ENCODE assay signal across 13 cellular contexts in the genomic region with DNA sequence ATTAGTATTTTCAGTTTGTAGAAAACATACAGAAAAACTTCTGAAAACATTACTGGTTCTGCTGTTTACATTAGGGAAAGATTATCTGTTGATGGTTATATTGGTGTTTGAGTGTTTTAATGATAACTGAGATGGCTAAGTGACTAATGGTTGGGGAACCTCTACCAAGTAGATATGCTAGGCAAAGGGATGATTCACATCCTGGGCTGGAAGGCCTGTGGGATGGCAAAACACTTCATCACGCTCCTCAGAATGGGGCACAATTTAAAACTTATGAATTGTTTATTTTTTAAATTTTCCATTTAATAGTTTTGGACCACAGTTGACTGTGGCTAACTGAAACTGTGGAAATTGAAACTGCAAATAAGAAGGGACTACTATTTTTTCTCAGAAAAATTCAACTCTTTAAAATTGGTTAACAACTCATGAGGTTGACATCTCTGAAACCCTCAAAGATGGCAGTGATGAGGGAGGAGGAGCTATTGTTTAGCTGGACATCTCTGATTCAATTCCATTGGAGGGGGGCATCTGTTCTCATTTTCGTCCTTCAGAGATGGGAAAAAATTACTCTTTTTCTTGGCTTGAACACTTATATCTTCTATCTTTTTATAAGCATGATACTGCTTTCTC. TPM values are rescaled to one million over a fixed set of nuclear protein-coding genes. Genes with fewer than 3 reads are reported as not detected.
DNase-seq lines count a peak whose midpoint lies in the region; ATAC-seq and TF ChIP-seq lines count a peak whose summit lies in the region.
"Had no signal": no experiment of that assay in that cellular context is flagged by ENCODE, and none has a peak within 500 bp of the region (broad histone marks: within the 10 kb centered on the region; RNA-seq: fewer than 3 reads in every experiment).

No MANE protein-coding gene starts in this region.

- peak overlapping the region; percentile 59 for H3K27ac Mint-ChIP-seq in activated CD4-positive, alpha-beta memory T cell treated with anti-CD3 and anti-CD28 coated beads for 36 hours
- peak overlapping the region in 2 of 9 donors; percentile 24 to 56 for H3K27ac Mint-ChIP-seq in naive thymus-derived CD4-positive, alpha-beta T cell

- no peaks in the 10 kb centered on the region for H3K4me1 ChIP-seq in A673 (ENCODE audit: insufficient read depth, low read length, poor library complexity, severe bottlenecking)
- H3K4me1 ChIP-seq in naive thymus-derived CD4-positive, alpha-beta T cell (ENCODE audit: control insufficient read depth in 2 of 2, insufficient read depth in 2 of 2, low read length in 2 of 2), result peaks cover 2 to 8% of the 10 kb centered on the region in 2 donors
- H3K4me1 ChIP-seq: ascending aorta, tibial nerve had no signal

- no peak overlapping the region for H3K27ac ChIP-seq in A673 (ENCODE audit: low read depth, low read length, poor library complexity, severe bottlenecking)
- no peak overlapping the region for H3K27ac ChIP-seq in naive thymus-derived CD4-positive, alpha-beta T cell (ENCODE audit: low read depth, low read length)
- H3K27ac ChIP-seq: ascending aorta, tibial nerve had no signal

- H3K27me3 Mint-ChIP-seq in activated CD4-positive, alpha-beta memory T cell treated with anti-CD3 and anti-CD28 coated beads for 36 hours, result no peaks in the 10 kb centered on the region
- no peaks in the 10 kb centered on the region for H3K27me3 Mint-ChIP-seq in naive thymus-derived CD4-positive, alpha-beta T cell

- intact Hi-C loops in A673 (cut with micrococcal nuclease; ENCODE audit: unreplicated experiment), result no loop called here
- intact Hi-C loops in activated CD4-positive, alpha-beta memory T cell treated with anti-CD3 and anti-CD28 coated beads for 36 hours (cut with micrococcal nuclease), result loop anchor here (1.0 kb wide), 1 partner anchor 23 kb away; no protein-coding TSS in a partner anchor
- intact Hi-C loops in naive thymus-derived CD4-positive, alpha-beta T cell (cut with micrococcal nuclease), result no loop called here

- H3K27me3 ChIP-seq in A673 (replicated peaks; ENCODE audit: insufficient read depth, low read depth, low read length, poor library complexity), result no peaks in the 10 kb centered on the region
- H3K27me3 ChIP-seq in naive thymus-derived CD4-positive, alpha-beta T cell (ENCODE audit: control insufficient read depth in 2 of 2, insufficient read depth in 2 of 2, low read length in 2 of 2), result no peaks in the 10 kb centered on the region
- H3K27me3 ChIP-seq: ascending aorta, tibial nerve had no signal

- CTCF ChIA-PET in A673 (lab: Charles Lee), result no interaction called here
- CTCF ChIA-PET in activated CD4-positive, alpha-beta memory T cell treated with anti-CD3 and anti-CD28 coated beads for 36 hours (lab: Charles Lee), result interaction anchor here (1.1 to 2.9 kb wide), 4 partner anchors 21 to 272 kb away, joined by 3 to 13 read pairs (median 8); no protein-coding TSS in a partner anchor
- CTCF ChIA-PET in naive thymus-derived CD4-positive, alpha-beta T cell (lab: Charles Lee), result interaction anchor here (1.0 to 2.1 kb wide), 6 partner anchors 8 to 28 kb away, joined by 3 to 6 read pairs (median 4); no protein-coding TSS in a partner anchor

- no peaks in the 10 kb centered on the region for H3K9me3 Mint-ChIP-seq in activated CD4-positive, alpha-beta memory T cell treated with anti-CD3 and anti-CD28 coated beads for 36 hours
- H3K9me3 Mint-ChIP-seq in naive thymus-derived CD4-positive, alpha-beta T cell, result no peaks in the 10 kb centered on the region

- H3K4me3 Mint-ChIP-seq in activated CD4-positive, alpha-beta memory T cell treated with anti-CD3 and anti-CD28 coated beads for 36 hours, result no peak overlapping the region
- peak overlapping the region in 1 of 10 donors; percentile 10 for H3K4me3 Mint-ChIP-seq in naive thymus-derived CD4-positive, alpha-beta T cell

- H3K36me3 ChIP-seq in A673 (ENCODE audit: insufficient read depth, low read length, poor library complexity, severe bottlenecking), result no peaks in the 10 kb centered on the region
- H3K36me3 ChIP-seq in naive thymus-derived CD4-positive, alpha-beta T cell (ENCODE audit: control insufficient read depth in 2 of 3, insufficient read depth in 3 of 3, low read length in 3 of 3), result no peaks in the 10 kb centered on the region
- H3K36me3 ChIP-seq: ascending aorta, tibial nerve had no signal

- DNase-seq in A673 (ENCODE audit: low spot score) (peak; percentile 13), GM04504 (ENCODE audit: low read depth) (peak; percentile 69), foreskin fibroblast (peak; percentile 87 to 92)
- peak; percentile 39 for DNase-seq in activated CD4-positive, alpha-beta memory T cell treated with anti-CD3 and anti-CD28 coated beads for 36 hours
- DNase-seq in naive thymus-derived CD4-positive, alpha-beta T cell, result no peak
- DNase-seq: head of caudate nucleus, Kasumi-1, NCI-H69 had no signal

- TF ChIP-seq CTCF in A673 (conservative IDR thresholded peaks at IDR 0.05; ENCODE audit: low read depth, low read length), result no peak
- TF ChIP-seq CTCF in foreskin fibroblast (IDR thresholded peaks at IDR 0.05; ENCODE audit: low read depth, low read length), result no peak

- no peak for ATAC-seq in naive thymus-derived CD4-positive, alpha-beta T cell
- ATAC-seq in HG02759 (IDR thresholded peaks at IDR 0.05; ENCODE audit: unreplicated experiment) (no peak), GM18907 (IDR thresholded peaks at IDR 0.05; ENCODE audit: unreplicated experiment) (no peak), HG02798 (IDR thresholded peaks at IDR 0.05; ENCODE audit: poor library complexity, unreplicated experiment) (no peak)

- H3K4me3 ChIP-seq in A673 (ENCODE audit: low read depth, low read length, poor library complexity, severe bottlenecking), result no peak overlapping the region
- no peak overlapping the region for H3K4me3 ChIP-seq in foreskin fibroblast (ENCODE audit: low read depth in 1 of 2, low read length in 2 of 2)
- no peak overlapping the region for H3K4me3 ChIP-seq in naive thymus-derived CD4-positive, alpha-beta T cell (ENCODE audit: low read length)
- H3K4me3 ChIP-seq: ascending aorta, tibial nerve had no signal

- no peaks in the 10 kb centered on the region for H3K36me3 Mint-ChIP-seq in activated CD4-positive, alpha-beta memory T cell treated with anti-CD3 and anti-CD28 coated beads for 36 hours
- peaks cover 0 to 11% (median 3%) of the 10 kb centered on the region in 5 donors for H3K36me3 Mint-ChIP-seq in naive thymus-derived CD4-positive, alpha-beta T cell

- POLR2A ChIA-PET in A673 (lab: Charles Lee; ENCODE audit: low non-redundant PET), result no interaction called here
- POLR2A ChIA-PET in activated CD4-positive, alpha-beta memory T cell treated with anti-CD3 and anti-CD28 coated beads for 36 hours (lab: Charles Lee), result interaction anchor here (1.2 to 1.8 kb wide), 2 partner anchors 20 to 283 kb away, joined by 3 to 5 read pairs; a partner anchor contains a TSS
- POLR2A ChIA-PET in naive thymus-derived CD4-positive, alpha-beta T cell (lab: Charles Lee), result no interaction called here

- no peaks in the 10 kb centered on the region for H3K9me3 ChIP-seq in A673 (ENCODE audit: low read depth, low read length, poor library complexity, severe bottlenecking)
- H3K9me3 ChIP-seq in naive thymus-derived CD4-positive, alpha-beta T cell (ENCODE audit: control insufficient read depth in 2 of 3, low read length in 3 of 3), result no peaks in the 10 kb centered on the region
- H3K9me3 ChIP-seq: ascending aorta, tibial nerve had no signal

- H3K4me1 Mint-ChIP-seq in activated CD4-positive, alpha-beta memory T cell treated with anti-CD3 and anti-CD28 coated beads for 36 hours (ENCODE audit: low read depth), result peaks cover 42% of the 10 kb centered on the region
- H3K4me1 Mint-ChIP-seq in naive thymus-derived CD4-positive, alpha-beta T cell, result peaks cover 11 to 55% (median 39%) of the 10 kb centered on the region in 7 donors

- no TSS peak for BruUV-seq in A673 (replicated peaks; lab: Mats Ljungman, UMichigan)

RNA-seq across cellular contexts. Expression of a gene that starts 21.2 kb away (rescaled TPM):
- 0.67 and 0.98 TPM in 2 replicates for total RNA-seq in A673 (2021)
- 1 to 10 TPM; 6.8 to 6.9 TPM for total RNA-seq in activated CD4-positive, alpha-beta memory T cell treated with anti-CD3 and anti-CD28 coated beads for 36 hours
- 10 to 100 TPM in 3 of 5 experiments, 1 to 10 TPM in 2; 8.2 to 18.3 (median 12.3) TPM for total RNA-seq in naive thymus-derived CD4-positive, alpha-beta T cell
- 1 to 10 TPM; 2.1 to 2.4 TPM for polyA plus RNA-seq in naive thymus-derived CD4-positive, alpha-beta T cell

Comparison
In these comparisons a context has a peak if more than half of its experiments do, and no peak if none do; other contexts are left out.
1. DNase-seq: peak in A673 (single experiment), GM04504 (single experiment), activated CD4-positive, alpha-beta memory T cell treated with anti-CD3 and anti-CD28 coated beads for 36 hours (single experiment) and foreskin fibroblast (2 of 2); none in naive thymus-derived CD4-positive, alpha-beta T cell (0 of 9).